Comparison of ENCODE assay signal across 7 cellular contexts in the genomic region with DNA sequence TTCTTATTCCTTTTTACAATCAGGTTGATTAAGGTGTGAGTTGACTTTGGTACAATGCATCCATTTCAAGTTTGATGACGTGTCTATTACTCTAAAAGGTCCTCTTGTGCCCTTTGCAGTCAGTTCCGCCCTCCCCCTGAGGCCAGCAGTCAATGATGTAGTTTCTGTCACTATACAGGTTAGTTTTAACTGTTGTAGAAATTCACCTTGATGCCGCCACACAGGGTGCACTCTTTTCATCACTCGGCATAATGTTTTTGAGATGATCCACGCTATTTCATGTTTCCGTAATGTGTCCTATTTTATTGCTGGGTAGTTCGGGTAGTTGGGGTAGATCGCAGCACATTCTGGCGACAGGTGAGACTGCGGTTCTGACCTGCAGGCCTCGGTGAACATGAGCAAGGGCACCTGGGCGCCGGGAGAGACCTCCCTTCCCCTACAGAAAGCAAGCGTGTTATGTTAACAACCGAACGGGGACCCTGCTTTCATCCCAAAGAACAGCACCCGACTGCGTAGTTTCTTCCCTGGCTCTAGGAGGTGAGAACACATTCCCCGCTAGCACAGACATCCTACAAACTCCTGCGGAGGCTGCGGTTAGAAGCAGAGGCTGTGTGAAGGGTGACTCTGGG. TPM values are rescaled to one million over a fixed set of nuclear protein-coding genes. Genes with fewer than 3 reads are reported as not detected.
DNase-seq lines count a peak whose midpoint lies in the region; ATAC-seq, FAIRE-seq and TF ChIP-seq lines count a peak whose summit lies in the region.
"Not testable (repeated sequence)": the region's sequence is repeated elsewhere in the genome, so short reads cannot be mapped to it uniquely, and the experiment has no call there.

No MANE protein-coding gene starts in this region.

- H3K36me3 Mint-ChIP-seq in activated T-cell treated with anti-CD3 and anti-CD28 coated beads, Interleukin-2, amount 50 U/mL, for 4 hours (ENCODE audit: insufficient read depth): not testable (repeated sequence)

- H3K79me2 ChIP-seq in keratinocyte (ENCODE audit: control insufficient read depth, insufficient read depth, low read length): not testable (repeated sequence)

- not testable (repeated sequence) for FAIRE-seq in keratinocyte (lab: Jason Lieb, UNC)

- peak overlapping the region; percentile 81 for H3K4me3 Mint-ChIP-seq in activated T-cell treated with anti-CD3 and anti-CD28 coated beads, Interleukin-2, amount 50 U/mL, for 4 hours

- H2AFZ ChIP-seq in keratinocyte (ENCODE audit: control insufficient read depth, low read length): not testable (repeated sequence)

- not testable (repeated sequence) for H3K4me1 ChIP-seq in ectodermal cell (ENCODE audit: control insufficient read depth, insufficient read depth, low read length); keratinocyte (ENCODE audit: control insufficient read depth, extremely low read depth, insufficient read depth, low read length)

- peak overlapping the region; percentile 51 for H3K4me2 ChIP-seq in keratinocyte (ENCODE audit: control insufficient read depth, extremely low read depth, insufficient read depth, low read depth, low read length)

- H3K9me1 ChIP-seq in keratinocyte (ENCODE audit: control insufficient read depth, extremely low read depth, insufficient read depth, low read length): not testable (repeated sequence)

- not testable (repeated sequence) for DNase-seq in MG63; activated T-cell treated with anti-CD3 and anti-CD28 coated beads, Interleukin-2, amount 50 U/mL, for 4 hours; keratinocyte (ENCODE audit: low read depth, low spot score); retinal pigment epithelial cell (ENCODE audit: low read depth)

- not testable (repeated sequence) for H3K9me3 ChIP-seq in MG63; ectodermal cell (ENCODE audit: control insufficient read depth, low read length); keratinocyte (ENCODE audit: control insufficient read depth, low read depth, low read length)

- dilution Hi-C loops in keratinocyte (cut with MboI; ENCODE audit: extremely low pct_ligation_motif_present, low sequenced_read_pairs): not testable (repeated sequence)

- H3K27me3 Mint-ChIP-seq in activated T-cell treated with anti-CD3 and anti-CD28 coated beads, Interleukin-2, amount 50 U/mL, for 4 hours (ENCODE audit: low read depth): not testable (repeated sequence)

- H3K4me3 ChIP-seq in MG63: peak overlapping the region; percentile 50
- peak overlapping the region; percentile 8 for H3K4me3 ChIP-seq in ectodermal cell (ENCODE audit: insufficient read depth, low read depth, low read length)
- H3K4me3 ChIP-seq in keratinocyte (ENCODE audit: control insufficient read depth in 2 of 3, extremely low read depth in 1 of 3, insufficient read depth in 2 of 3, low read depth in 1 of 3, low read length in 3 of 3): peak overlapping the region in 1 of 3 experiments; percentile 44
- peak overlapping the region; percentile 44 for H3K4me3 ChIP-seq in retinal pigment epithelial cell (ENCODE audit: low read length)

- not testable (repeated sequence) for H4K20me1 ChIP-seq in keratinocyte (ENCODE audit: control insufficient read depth, extremely low read depth, insufficient read depth, low read length)

- H3K27me3 ChIP-seq in MG63; keratinocyte (ENCODE audit: control insufficient read depth, extremely low read depth, insufficient read depth, low read length): not testable (repeated sequence)
- H3K27me3 ChIP-seq in ectodermal cell (ENCODE audit: control insufficient read depth, insufficient read depth, low read length, poor library complexity, severe bottlenecking): peaks cover 16% of the 10 kb centered on the region

- 30 to 44% methylated on average over 1 of the region's 21 CpGs for WGBS in ectodermal cell, 2 experiments

- peak overlapping the region; percentile 63 for H3K9ac ChIP-seq in keratinocyte (ENCODE audit: control insufficient read depth, extremely low read depth, insufficient read depth, low read length)

- not testable (repeated sequence) for H3K9me3 Mint-ChIP-seq in activated T-cell treated with anti-CD3 and anti-CD28 coated beads, Interleukin-2, amount 50 U/mL, for 4 hours

- not testable (repeated sequence) for H3K27ac ChIP-seq in ectodermal cell (ENCODE audit: insufficient read depth, low read depth, low read length, poor library complexity, severe bottlenecking)
- H3K27ac ChIP-seq in keratinocyte (ENCODE audit: control insufficient read depth, insufficient read depth, low read length): peak overlapping the region; percentile 60

- H3K36me3 ChIP-seq in MG63; ectodermal cell (ENCODE audit: control insufficient read depth, insufficient read depth, low read length); keratinocyte (ENCODE audit: control insufficient read depth in 2 of 2, extremely low read depth in 1 of 2, insufficient read depth in 2 of 2, low read length in 2 of 2): not testable (repeated sequence)

- TF ChIP-seq CTCF in keratinocyte (optimal IDR thresholded peaks at IDR 0.05 in 1 of 3, IDR thresholded peaks at IDR 0.05 in 1 of 3, conservative IDR thresholded peaks at IDR 0.05 in 1 of 3; ENCODE audit: extremely low read depth in 1 of 3, insufficient read depth in 2 of 3, low read length in 3 of 3); retinal pigment epithelial cell (conservative IDR thresholded peaks at IDR 0.05; ENCODE audit: low read depth, low read length): not testable (repeated sequence)

- not testable (repeated sequence) for H3K4me1 Mint-ChIP-seq in activated T-cell treated with anti-CD3 and anti-CD28 coated beads, Interleukin-2, amount 50 U/mL, for 4 hours (ENCODE audit: low read depth)

- peak; percentile 19 for ATAC-seq in GM18907 (IDR thresholded peaks at IDR 0.05; ENCODE audit: unreplicated experiment)
- peak; percentile 11 for ATAC-seq in HG02884 (IDR thresholded peaks at IDR 0.05; ENCODE audit: unreplicated experiment)
- peak in 1 of 2 donors; percentile 15 for ATAC-seq in activated T-cell treated with anti-CD3 and anti-CD28 coated beads, Interleukin-2, amount 50 U/mL, for 4 hours

RNA-seq across cellular contexts. Expression of a gene that starts 39.4 kb away (rescaled TPM):
- 0.52 and 1.9 TPM in 2 replicates for total RNA-seq in MG63 (2014; rRNA removed; shearing (Covaris generic); ENCODE audit: low replicate concordance)
- total RNA-seq in activated T-cell treated with anti-CD3 and anti-CD28 coated beads, Interleukin-2, amount 50 U/mL, for 4 hours: 1 to 10 TPM in 2 of 3 donors, under 1 TPM in 1; 0.99 to 2.0 (median 1.3) TPM
- polyA plus RNA-seq in ectodermal cell (2013, experiment 1 of 4): 0.37 TPM
- 0.39 TPM for polyA plus RNA-seq in ectodermal cell (2013, experiment 2 of 4)
- 0.48 TPM for polyA plus RNA-seq in ectodermal cell (2013, experiment 3 of 4)
- 0.57 TPM for polyA plus RNA-seq in ectodermal cell (2013, experiment 4 of 4)
- polyA plus RNA-seq in keratinocyte: 3.5 to 4.2 TPM (median 3.8 TPM) in 3 replicates
- polyA plus RNA-seq in keratinocyte (2011; ENCODE audit: low read depth): 0.87 TPM
- polyA plus RNA-seq in keratinocyte (2011; cell fraction: cytosol; rRNA removed): 2.0 and 3.7 TPM in 2 replicates
- 16.4 and 17.1 TPM in 2 replicates for polyA plus RNA-seq in keratinocyte (2011; cell fraction: nucleus; rRNA removed)
- polyA plus RNA-seq in keratinocyte (2012; ENCODE audit: low replicate concordance): 1.7 and 2.3 TPM in 2 replicates
- 4.9 to 10.1 TPM (median 5.9 TPM) in 3 replicates for polyA minus RNA-seq in keratinocyte
- 1.5 TPM for polyA minus RNA-seq in keratinocyte (2011; cell fraction: cytosol; rRNA and poly(A)+ RNA removed)
- 8.0 and 15.7 TPM in 2 replicates for polyA minus RNA-seq in keratinocyte (2011; cell fraction: nucleus; rRNA and poly(A)+ RNA removed)
